8 cellular contexts compared by ENCODE assay signal in the genomic region with DNA sequence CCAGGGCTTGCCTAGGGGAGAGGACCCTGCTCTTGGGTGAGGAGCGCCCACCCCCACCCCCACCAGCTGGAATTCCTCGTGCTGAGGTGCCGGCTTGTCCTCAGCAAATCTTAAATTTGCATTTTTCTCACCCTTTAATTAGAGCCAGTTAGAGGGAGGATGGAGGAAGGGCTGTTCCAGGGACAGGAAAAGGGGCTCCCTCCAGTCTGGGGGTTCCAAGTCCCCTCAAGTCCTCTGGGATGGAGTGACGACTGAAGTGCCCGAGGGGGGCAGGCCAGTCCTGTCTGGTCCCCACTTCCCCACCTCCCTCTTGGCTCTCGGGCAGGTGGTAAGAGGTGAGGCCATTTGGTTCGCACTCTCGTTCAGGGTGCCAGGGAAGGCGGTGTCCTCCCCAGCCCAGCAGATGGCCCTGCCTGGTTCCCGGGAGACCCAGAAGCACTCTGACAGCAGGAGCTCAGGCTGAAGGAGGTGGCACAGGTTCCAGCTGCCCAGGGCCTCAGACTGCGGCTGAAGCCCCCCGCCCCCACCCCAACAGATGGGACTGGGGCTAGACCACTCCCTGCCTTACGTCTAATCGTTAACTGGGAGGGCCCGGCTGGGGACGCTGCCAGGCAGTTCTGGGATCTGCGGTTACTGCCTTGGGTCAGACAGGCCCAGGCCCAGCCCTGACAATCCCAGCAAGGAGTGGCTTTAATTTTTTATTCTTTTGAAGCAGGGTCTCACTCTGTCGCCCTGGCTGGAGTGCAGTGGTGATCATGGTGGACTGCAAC. TPM values are rescaled to one million over a fixed set of nuclear protein-coding genes. Genes with fewer than 3 reads are reported as not detected.
DNase-seq lines count a peak whose midpoint lies in the region; ATAC-seq and TF ChIP-seq lines count a peak whose summit lies in the region.

No MANE protein-coding gene starts in this region.

- no peak overlapping the region for H3K4me3 ChIP-seq in epithelial cell of esophagus (ENCODE audit: low read length)
- H3K4me3 ChIP-seq in stomach, result peak overlapping the region in 1 of 4 donors; percentile 6

- H3K4me3 Mint-ChIP-seq in CD4-positive, alpha-beta T cell, result no peak overlapping the region

- DNase-seq in activated naive CD4-positive, alpha-beta T cell treated with anti-CD3 and anti-CD28 coated beads, Interleukin-2, amount 50 U/mL, for 16 hours, result peak; percentile 20
- DNase-seq in activated naive CD4-positive, alpha-beta T cell (lab: John Stamatoyannopoulos, UW), result no peak
- peak; percentile 91 for DNase-seq in NCI-H82 treated with DMSO at 0.1 percent for 48 hours (lab: John Stamatoyannopoulos, UW; ENCODE audit: unreplicated experiment)
- DNase-seq in epithelial cell of esophagus (ENCODE audit: low read depth), result peak; percentile 59
- peak; percentile 59 for DNase-seq in stomach
- no peak for DNase-seq in CD4-positive, alpha-beta T cell
- DNase-seq in GM03348 (ENCODE audit: low spot score), result no peak

- peak overlapping the region; percentile 27 to 97 (median 81) for H3K27ac ChIP-seq in stomach
- no peak overlapping the region for H3K27ac ChIP-seq in CD4-positive, alpha-beta T cell (ENCODE audit: low read depth, low read length)

- H3K9me3 ChIP-seq in stomach, result no peaks in the 10 kb centered on the region
- no peaks in the 10 kb centered on the region for H3K9me3 ChIP-seq in CD4-positive, alpha-beta T cell (ENCODE audit: control insufficient read depth, low read length)

- H3K4me1 Mint-ChIP-seq in CD4-positive, alpha-beta T cell (ENCODE audit: low read depth), result peaks cover 32% of the 10 kb centered on the region

- H3K27me3 Mint-ChIP-seq in CD4-positive, alpha-beta T cell, result no peaks in the 10 kb centered on the region

- TF ChIP-seq POLR2A in stomach (IDR thresholded peaks at IDR 0.05), result no peak

- no peak for TF ChIP-seq EP300 in stomach (IDR thresholded peaks at IDR 0.05)

- WGBS in stomach, 5 donors, result 29 to 44% (median 33%) methylated on average over 6 to 18 of the region's 18 CpGs

- peak; percentile 15 for TF ChIP-seq CTCF in epithelial cell of esophagus (IDR thresholded peaks at IDR 0.05; ENCODE audit: insufficient read depth, low read depth, low read length, missing control alignments)
- TF ChIP-seq CTCF in stomach (IDR thresholded peaks at IDR 0.05), result no peak
- no peak for TF ChIP-seq CTCF in CD4-positive, alpha-beta T cell (IDR thresholded peaks at IDR 0.05)

- no peak for ATAC-seq in CD4-positive, alpha-beta T cell (ENCODE audit: poor library complexity)
- ATAC-seq in HG03432 (IDR thresholded peaks at IDR 0.05; ENCODE audit: unreplicated experiment), result no peak

- peaks cover 19% of the 10 kb centered on the region for H3K36me3 Mint-ChIP-seq in CD4-positive, alpha-beta T cell (ENCODE audit: low read depth)

- peaks cover 64 to 85% (median 78%) of the 10 kb centered on the region in 4 donors for H3K4me1 ChIP-seq in stomach

- peaks cover 8 to 13% (median 12%) of the 10 kb centered on the region in 4 donors for H3K36me3 ChIP-seq in stomach

- intact Hi-C loops in stomach (cut with DNase I; ENCODE audit: low total_unique reads), result loop anchor here (5.0 kb wide), 1 partner anchor 128 kb away; no protein-coding TSS in a partner anchor
- intact Hi-C loops in CD4-positive, alpha-beta T cell (cut with DNase I, micrococcal nuclease), result loop anchor here (5.0 to 10.0 kb wide), 2 partner anchors 286 to 288 kb away; no protein-coding TSS in a partner anchor

- H3K9me3 Mint-ChIP-seq in CD4-positive, alpha-beta T cell, result no peaks in the 10 kb centered on the region

- H3K27me3 ChIP-seq in stomach, result peaks cover 0 to 4% (median 0%) of the 10 kb centered on the region in 3 donors
- no peaks in the 10 kb centered on the region for H3K27me3 ChIP-seq in CD4-positive, alpha-beta T cell (ENCODE audit: control insufficient read depth, insufficient read depth, low read length)

- POLR2A ChIA-PET in CD4-positive, alpha-beta T cell (lab: Charles Lee), result interaction anchor here (2.4 kb wide), 1 partner anchor 10 kb away, joined by 10 read pairs; no protein-coding TSS in a partner anchor

- no peak overlapping the region for H3K27ac Mint-ChIP-seq in CD4-positive, alpha-beta T cell

- CTCF ChIA-PET in CD4-positive, alpha-beta T cell (lab: Charles Lee), result interaction anchor here (2.0 kb wide), 1 partner anchor 10 kb away, joined by 9 read pairs; no protein-coding TSS in a partner anchor

RNA-seq across cellular contexts. Expression of gene RAB26, which starts 2.2 kb away (rescaled TPM):
- 100 to 1,000 TPM in 1 of 5 donors, 10 to 100 TPM in 1, not detected in 3; 27.2 to 114 TPM for total RNA-seq in stomach
- polyA plus RNA-seq in stomach, result 10 to 100 TPM; 15.1 to 63.4 (median 20.3) TPM
- not detected for total RNA-seq in CD4-positive, alpha-beta T cell

RNA-seq across cellular contexts. Expression of gene TRAF7, which starts 5.0 kb away (rescaled TPM):
- total RNA-seq in stomach, result 100 to 1,000 TPM in 1 of 5 donors, 10 to 100 TPM in 4; 20.9 to 204 (median 58.9) TPM
- 10 to 100 TPM; 27.1 to 39.5 (median 37.3) TPM for polyA plus RNA-seq in stomach
- total RNA-seq in CD4-positive, alpha-beta T cell, result 10 to 100 TPM; 19.9 to 24.0 TPM

RNA-seq across cellular contexts. Expression of gene PKD1, which starts 14.9 kb away (rescaled TPM):
- 100 to 1,000 TPM in 3 of 5 donors, 10 to 100 TPM in 2; 88.5 to 776 (median 459) TPM for total RNA-seq in stomach
- 10 to 100 TPM; 10.4 to 58.9 (median 22.7) TPM for polyA plus RNA-seq in stomach
- 10 to 100 TPM; 80.3 to 85.6 TPM for total RNA-seq in CD4-positive, alpha-beta T cell

RNA-seq across cellular contexts. Expression of gene CASKIN1, which starts 45.8 kb away (rescaled TPM):
- total RNA-seq in stomach, result under 1 TPM in 1 of 5 donors, not detected in 4; 0.73 TPM
- polyA plus RNA-seq in stomach, result under 1 TPM; 0.15 to 0.55 (median 0.19) TPM
- total RNA-seq in CD4-positive, alpha-beta T cell, result under 1 TPM in 1 of 2 experiments, not detected in 1; 0.06 TPM

RNA-seq across cellular contexts. Expression of gene MLST8, which starts 54.7 kb away (rescaled TPM):
- total RNA-seq in stomach, result 100 to 1,000 TPM in 1 of 5 donors, 10 to 100 TPM in 3, 1 to 10 TPM in 1; 7.5 to 235 (median 56.2) TPM
- 10 to 100 TPM; 46.8 to 68.1 (median 55.3) TPM for polyA plus RNA-seq in stomach
- total RNA-seq in CD4-positive, alpha-beta T cell, result 10 to 100 TPM; 22.9 to 26.4 TPM

Comparison
In these comparisons a context has a peak if more than half of its experiments do, and no peak if none do; other contexts are left out.
1. DNase-seq: peak in activated naive CD4-positive, alpha-beta T cell treated with anti-CD3 and anti-CD28 coated beads, Interleukin-2, amount 50 U/mL, for 16 hours (single experiment), NCI-H82 treated with DMSO at 0.1 percent for 48 hours (single experiment), epithelial cell of esophagus (single experiment) and stomach (single experiment); none in activated naive CD4-positive, alpha-beta T cell (0 of 4), CD4-positive, alpha-beta T cell (0 of 10) and GM03348 (single experiment).